In the genomic region with DNA sequence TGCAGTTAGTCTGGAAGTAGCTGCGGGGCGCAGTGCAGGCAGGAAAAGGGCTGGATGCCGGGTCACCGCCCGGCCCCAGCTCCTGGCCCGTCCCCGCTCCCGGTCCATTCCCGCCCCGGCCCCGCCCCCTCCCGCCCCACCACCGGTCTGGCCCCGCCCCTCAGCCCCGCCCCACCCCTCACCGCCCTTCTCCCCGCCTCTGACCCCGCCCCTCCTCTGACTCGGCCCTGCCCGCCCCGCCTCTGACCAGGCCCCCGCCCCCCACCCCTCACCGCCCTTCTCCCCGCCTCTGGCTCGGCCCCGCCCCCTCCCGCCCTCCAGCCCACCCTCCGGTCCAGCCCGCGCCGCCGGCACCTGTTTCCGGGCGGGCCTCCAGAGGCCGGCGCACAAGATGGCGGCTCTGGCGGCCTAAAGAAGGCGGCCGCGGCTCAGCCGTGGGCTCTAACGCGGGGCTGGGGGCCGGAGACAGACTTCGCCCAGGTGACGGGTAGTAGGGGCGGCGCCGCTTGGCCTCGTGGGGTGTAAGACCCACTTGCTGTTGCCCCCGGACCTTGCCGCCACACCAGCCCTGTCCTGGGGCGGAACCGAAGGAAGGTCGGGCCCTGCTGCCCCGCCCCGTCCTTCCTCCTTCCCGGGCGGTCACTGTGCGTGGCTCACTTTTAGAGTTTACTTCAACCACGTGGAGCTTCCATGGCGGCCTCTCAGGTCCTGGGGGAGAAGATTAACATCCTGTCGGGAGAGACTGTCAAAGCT, we compare ENCODE assay signal across 1 cellular context.
A peak's percentile ranks its signal among the peaks of the same experiment; 100 is the strongest.
TF ChIP-seq lines count a peak whose summit lies in the region.

A gene with protein sequence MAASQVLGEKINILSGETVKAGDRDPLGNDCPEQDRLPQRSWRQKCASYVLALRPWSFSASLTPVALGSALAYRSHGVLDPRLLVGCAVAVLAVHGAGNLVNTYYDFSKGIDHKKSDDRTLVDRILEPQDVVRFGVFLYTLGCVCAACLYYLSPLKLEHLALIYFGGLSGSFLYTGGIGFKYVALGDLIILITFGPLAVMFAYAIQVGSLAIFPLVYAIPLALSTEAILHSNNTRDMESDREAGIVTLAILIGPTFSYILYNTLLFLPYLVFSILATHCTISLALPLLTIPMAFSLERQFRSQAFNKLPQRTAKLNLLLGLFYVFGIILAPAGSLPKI (plus strand): TSS at position 357 of the 753 bp plus-strand sequence. CDS start 334 bp downstream, at position 691.

TF ChIP-seq in GM12878, 131 proteins besides CTCF, POLR2A, EP300 and RAD21 (continued from another document and continues in another):
- TF ChIP-seq, protein P1, sequence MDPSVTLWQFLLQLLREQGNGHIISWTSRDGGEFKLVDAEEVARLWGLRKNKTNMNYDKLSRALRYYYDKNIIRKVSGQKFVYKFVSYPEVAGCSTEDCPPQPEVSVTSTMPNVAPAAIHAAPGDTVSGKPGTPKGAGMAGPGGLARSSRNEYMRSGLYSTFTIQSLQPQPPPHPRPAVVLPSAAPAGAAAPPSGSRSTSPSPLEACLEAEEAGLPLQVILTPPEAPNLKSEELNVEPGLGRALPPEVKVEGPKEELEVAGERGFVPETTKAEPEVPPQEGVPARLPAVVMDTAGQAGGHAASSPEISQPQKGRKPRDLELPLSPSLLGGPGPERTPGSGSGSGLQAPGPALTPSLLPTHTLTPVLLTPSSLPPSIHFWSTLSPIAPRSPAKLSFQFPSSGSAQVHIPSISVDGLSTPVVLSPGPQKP (IDR thresholded peaks at IDR 0.05; ENCODE audit: low read depth, low read length): 0 out of 2 replicates have a peak, but pooled peaks have one; percentile 54
- no peak for TF ChIP-seq JUND (IDR thresholded peaks at IDR 0.05; ENCODE audit: low read depth, low read length)
- peak; percentile 61; the same call in 1 of the 2 replicates for TF ChIP-seq POLR2AphosphoS5 (IDR thresholded peaks at IDR 0.05; ENCODE audit: low read length)
- TF ChIP-seq, protein P2, sequence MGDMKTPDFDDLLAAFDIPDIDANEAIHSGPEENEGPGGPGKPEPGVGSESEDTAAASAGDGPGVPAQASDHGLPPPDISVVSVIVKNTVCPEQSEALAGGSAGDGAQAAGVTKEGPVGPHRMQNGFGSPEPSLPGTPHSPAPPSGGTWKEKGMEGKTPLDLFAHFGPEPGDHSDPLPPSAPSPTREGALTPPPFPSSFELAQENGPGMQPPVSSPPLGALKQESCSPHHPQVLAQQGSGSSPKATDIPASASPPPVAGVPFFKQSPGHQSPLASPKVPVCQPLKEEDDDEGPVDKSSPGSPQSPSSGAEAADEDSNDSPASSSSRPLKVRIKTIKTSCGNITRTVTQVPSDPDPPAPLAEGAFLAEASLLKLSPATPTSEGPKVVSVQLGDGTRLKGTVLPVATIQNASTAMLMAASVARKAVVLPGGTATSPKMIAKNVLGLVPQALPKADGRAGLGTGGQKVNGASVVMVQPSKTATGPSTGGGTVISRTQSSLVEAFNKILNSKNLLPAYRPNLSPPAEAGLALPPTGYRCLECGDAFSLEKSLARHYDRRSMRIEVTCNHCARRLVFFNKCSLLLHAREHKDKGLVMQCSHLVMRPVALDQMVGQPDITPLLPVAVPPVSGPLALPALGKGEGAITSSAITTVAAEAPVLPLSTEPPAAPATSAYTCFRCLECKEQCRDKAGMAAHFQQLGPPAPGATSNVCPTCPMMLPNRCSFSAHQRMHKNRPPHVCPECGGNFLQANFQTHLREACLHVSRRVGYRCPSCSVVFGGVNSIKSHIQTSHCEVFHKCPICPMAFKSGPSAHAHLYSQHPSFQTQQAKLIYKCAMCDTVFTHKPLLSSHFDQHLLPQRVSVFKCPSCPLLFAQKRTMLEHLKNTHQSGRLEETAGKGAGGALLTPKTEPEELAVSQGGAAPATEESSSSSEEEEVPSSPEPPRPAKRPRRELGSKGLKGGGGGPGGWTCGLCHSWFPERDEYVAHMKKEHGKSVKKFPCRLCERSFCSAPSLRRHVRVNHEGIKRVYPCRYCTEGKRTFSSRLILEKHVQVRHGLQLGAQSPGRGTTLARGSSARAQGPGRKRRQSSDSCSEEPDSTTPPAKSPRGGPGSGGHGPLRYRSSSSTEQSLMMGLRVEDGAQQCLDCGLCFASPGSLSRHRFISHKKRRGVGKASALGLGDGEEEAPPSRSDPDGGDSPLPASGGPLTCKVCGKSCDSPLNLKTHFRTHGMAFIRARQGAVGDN (IDR thresholded peaks at IDR 0.05): peak; percentile 61
- TF ChIP-seq POU2F2 (IDR thresholded peaks at IDR 0.05; ENCODE audit: borderline replicate concordance, low read depth, low read length): peak; percentile 71; the same call in 1 of the 3 replicates
- peak; percentile 7; the same call in 1 of the 2 replicates for TF ChIP-seq CREM (IDR thresholded peaks at IDR 0.05; ENCODE audit: low read depth)
- peak; percentile 97 for TF ChIP-seq YY1 (IDR thresholded peaks at IDR 0.05; ENCODE audit: low read depth, low read length)
- peak; percentile 63; the same call in 1 of the 2 replicates for TF ChIP-seq DPF2 (IDR thresholded peaks at IDR 0.05)
- peak; percentile 95 for TF ChIP-seq RB1 (IDR thresholded peaks at IDR 0.05; ENCODE audit: borderline replicate concordance)
- TF ChIP-seq BACH1 (IDR thresholded peaks at IDR 0.05; ENCODE audit: borderline replicate concordance): peak; percentile 68; the same call in 1 of the 2 replicates
- TF ChIP-seq, protein P3, sequence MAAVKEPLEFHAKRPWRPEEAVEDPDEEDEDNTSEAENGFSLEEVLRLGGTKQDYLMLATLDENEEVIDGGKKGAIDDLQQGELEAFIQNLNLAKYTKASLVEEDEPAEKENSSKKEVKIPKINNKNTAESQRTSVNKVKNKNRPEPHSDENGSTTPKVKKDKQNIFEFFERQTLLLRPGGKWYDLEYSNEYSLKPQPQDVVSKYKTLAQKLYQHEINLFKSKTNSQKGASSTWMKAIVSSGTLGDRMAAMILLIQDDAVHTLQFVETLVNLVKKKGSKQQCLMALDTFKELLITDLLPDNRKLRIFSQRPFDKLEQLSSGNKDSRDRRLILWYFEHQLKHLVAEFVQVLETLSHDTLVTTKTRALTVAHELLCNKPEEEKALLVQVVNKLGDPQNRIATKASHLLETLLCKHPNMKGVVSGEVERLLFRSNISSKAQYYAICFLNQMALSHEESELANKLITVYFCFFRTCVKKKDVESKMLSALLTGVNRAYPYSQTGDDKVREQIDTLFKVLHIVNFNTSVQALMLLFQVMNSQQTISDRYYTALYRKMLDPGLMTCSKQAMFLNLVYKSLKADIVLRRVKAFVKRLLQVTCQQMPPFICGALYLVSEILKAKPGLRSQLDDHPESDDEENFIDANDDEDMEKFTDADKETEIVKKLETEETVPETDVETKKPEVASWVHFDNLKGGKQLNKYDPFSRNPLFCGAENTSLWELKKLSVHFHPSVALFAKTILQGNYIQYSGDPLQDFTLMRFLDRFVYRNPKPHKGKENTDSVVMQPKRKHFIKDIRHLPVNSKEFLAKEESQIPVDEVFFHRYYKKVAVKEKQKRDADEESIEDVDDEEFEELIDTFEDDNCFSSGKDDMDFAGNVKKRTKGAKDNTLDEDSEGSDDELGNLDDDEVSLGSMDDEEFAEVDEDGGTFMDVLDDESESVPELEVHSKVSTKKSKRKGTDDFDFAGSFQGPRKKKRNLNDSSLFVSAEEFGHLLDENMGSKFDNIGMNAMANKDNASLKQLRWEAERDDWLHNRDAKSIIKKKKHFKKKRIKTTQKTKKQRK (IDR thresholded peaks at IDR 0.05; ENCODE audit: low read depth, low read length): no peak
- 0 out of 2 replicates have a peak, but pooled peaks have one; percentile 10 for TF ChIP-seq TARDBP (IDR thresholded peaks at IDR 0.05; ENCODE audit: borderline replicate concordance)
- TF ChIP-seq IKZF2 (IDR thresholded peaks at IDR 0.05): peak in 1 of 2 experiments; percentile 39; a peak in 2 of 4 replicates
- TF ChIP-seq, protein P4, sequence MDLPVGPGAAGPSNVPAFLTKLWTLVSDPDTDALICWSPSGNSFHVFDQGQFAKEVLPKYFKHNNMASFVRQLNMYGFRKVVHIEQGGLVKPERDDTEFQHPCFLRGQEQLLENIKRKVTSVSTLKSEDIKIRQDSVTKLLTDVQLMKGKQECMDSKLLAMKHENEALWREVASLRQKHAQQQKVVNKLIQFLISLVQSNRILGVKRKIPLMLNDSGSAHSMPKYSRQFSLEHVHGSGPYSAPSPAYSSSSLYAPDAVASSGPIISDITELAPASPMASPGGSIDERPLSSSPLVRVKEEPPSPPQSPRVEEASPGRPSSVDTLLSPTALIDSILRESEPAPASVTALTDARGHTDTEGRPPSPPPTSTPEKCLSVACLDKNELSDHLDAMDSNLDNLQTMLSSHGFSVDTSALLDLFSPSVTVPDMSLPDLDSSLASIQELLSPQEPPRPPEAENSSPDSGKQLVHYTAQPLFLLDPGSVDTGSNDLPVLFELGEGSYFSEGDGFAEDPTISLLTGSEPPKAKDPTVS (IDR thresholded peaks at IDR 0.05; ENCODE audit: low read depth, low read length): no peak
- TF ChIP-seq CHD4 (IDR thresholded peaks at IDR 0.05): no peak
- TF ChIP-seq, protein P5, sequence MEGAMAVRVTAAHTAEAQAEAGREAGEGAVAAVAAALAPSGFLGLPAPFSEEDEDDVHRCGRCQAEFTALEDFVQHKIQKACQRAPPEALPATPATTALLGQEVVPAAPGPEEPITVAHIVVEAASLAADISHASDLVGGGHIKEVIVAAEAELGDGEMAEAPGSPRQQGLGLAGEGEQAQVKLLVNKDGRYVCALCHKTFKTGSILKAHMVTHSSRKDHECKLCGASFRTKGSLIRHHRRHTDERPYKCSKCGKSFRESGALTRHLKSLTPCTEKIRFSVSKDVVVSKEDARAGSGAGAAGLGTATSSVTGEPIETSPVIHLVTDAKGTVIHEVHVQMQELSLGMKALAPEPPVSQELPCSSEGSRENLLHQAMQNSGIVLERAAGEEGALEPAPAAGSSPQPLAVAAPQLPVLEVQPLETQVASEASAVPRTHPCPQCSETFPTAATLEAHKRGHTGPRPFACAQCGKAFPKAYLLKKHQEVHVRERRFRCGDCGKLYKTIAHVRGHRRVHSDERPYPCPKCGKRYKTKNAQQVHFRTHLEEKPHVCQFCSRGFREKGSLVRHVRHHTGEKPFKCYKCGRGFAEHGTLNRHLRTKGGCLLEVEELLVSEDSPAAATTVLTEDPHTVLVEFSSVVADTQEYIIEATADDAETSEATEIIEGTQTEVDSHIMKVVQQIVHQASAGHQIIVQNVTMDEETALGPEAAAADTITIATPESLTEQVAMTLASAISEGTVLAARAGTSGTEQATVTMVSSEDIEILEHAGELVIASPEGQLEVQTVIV (IDR thresholded peaks at IDR 0.05; ENCODE audit: borderline replicate concordance, partially characterized antibody): no peak
- peak; percentile 7 for TF ChIP-seq SIX5 (IDR thresholded peaks at IDR 0.05; ENCODE audit: low read depth, low read length, severe bottlenecking)
- TF ChIP-seq ASH2L (IDR thresholded peaks at IDR 0.05; ENCODE audit: borderline replicate concordance, low read depth): peak; percentile 95; the same call in 1 of the 2 replicates
- TF ChIP-seq TCF12 (IDR thresholded peaks at IDR 0.05; ENCODE audit: low read depth, low read length): peak; percentile 69; the same call in 1 of the 2 replicates
- peak; percentile 38 for TF ChIP-seq MEF2B (IDR thresholded peaks at IDR 0.05; ENCODE audit: partially characterized antibody, poor library complexity, severe bottlenecking)
- no peak for TF ChIP-seq ZNF384 (IDR thresholded peaks at IDR 0.05; ENCODE audit: borderline replicate concordance, low read depth, low read length)
- peak; percentile 71 for TF ChIP-seq NR2F1 (conservative IDR thresholded peaks at IDR 0.05)
- TF ChIP-seq RAD51 (IDR thresholded peaks at IDR 0.05): peak; percentile 45; the same call in 1 of the 2 replicates
- peak; percentile 95 for TF ChIP-seq MYC (IDR thresholded peaks at IDR 0.05; ENCODE audit: insufficient read depth, insufficient read length, insufficient replicate concordance, low read length, severe bottlenecking)
- peak; percentile 83 for TF ChIP-seq GABPA (IDR thresholded peaks at IDR 0.05; ENCODE audit: low read depth)
- TF ChIP-seq SRF (IDR thresholded peaks at IDR 0.05; ENCODE audit: low read depth in 2 of 2, low read length in 2 of 2): peak in 1 of 2 experiments; percentile 43; a peak in 1 of 4 replicates
- TF ChIP-seq, protein P6, sequence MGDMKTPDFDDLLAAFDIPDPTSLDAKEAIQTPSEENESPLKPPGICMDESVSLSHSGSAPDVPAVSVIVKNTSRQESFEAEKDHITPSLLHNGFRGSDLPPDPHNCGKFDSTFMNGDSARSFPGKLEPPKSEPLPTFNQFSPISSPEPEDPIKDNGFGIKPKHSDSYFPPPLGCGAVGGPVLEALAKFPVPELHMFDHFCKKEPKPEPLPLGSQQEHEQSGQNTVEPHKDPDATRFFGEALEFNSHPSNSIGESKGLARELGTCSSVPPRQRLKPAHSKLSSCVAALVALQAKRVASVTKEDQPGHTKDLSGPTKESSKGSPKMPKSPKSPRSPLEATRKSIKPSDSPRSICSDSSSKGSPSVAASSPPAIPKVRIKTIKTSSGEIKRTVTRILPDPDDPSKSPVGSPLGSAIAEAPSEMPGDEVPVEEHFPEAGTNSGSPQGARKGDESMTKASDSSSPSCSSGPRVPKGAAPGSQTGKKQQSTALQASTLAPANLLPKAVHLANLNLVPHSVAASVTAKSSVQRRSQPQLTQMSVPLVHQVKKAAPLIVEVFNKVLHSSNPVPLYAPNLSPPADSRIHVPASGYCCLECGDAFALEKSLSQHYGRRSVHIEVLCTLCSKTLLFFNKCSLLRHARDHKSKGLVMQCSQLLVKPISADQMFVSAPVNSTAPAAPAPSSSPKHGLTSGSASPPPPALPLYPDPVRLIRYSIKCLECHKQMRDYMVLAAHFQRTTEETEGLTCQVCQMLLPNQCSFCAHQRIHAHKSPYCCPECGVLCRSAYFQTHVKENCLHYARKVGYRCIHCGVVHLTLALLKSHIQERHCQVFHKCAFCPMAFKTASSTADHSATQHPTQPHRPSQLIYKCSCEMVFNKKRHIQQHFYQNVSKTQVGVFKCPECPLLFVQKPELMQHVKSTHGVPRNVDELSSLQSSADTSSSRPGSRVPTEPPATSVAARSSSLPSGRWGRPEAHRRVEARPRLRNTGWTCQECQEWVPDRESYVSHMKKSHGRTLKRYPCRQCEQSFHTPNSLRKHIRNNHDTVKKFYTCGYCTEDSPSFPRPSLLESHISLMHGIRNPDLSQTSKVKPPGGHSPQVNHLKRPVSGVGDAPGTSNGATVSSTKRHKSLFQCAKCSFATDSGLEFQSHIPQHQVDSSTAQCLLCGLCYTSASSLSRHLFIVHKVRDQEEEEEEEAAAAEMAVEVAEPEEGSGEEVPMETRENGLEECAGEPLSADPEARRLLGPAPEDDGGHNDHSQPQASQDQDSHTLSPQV (IDR thresholded peaks at IDR 0.05): 0 out of 2 replicates have a peak, but pooled peaks have one; percentile 51
- no peak for TF ChIP-seq SREBF2 (IDR thresholded peaks at IDR 0.05; ENCODE audit: low read length)
- no peak for TF ChIP-seq ZNF24 (IDR thresholded peaks at IDR 0.05)
- no peak for TF ChIP-seq ZNF274 (IDR thresholded peaks at IDR 0.05; ENCODE audit: insufficient read depth, insufficient read length)
- TF ChIP-seq, protein P7, sequence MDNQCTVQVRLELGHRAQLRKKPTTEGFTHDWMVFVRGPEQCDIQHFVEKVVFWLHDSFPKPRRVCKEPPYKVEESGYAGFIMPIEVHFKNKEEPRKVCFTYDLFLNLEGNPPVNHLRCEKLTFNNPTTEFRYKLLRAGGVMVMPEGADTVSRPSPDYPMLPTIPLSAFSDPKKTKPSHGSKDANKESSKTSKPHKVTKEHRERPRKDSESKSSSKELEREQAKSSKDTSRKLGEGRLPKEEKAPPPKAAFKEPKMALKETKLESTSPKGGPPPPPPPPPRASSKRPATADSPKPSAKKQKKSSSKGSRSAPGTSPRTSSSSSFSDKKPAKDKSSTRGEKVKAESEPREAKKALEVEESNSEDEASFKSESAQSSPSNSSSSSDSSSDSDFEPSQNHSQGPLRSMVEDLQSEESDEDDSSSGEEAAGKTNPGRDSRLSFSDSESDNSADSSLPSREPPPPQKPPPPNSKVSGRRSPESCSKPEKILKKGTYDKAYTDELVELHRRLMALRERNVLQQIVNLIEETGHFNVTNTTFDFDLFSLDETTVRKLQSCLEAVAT (IDR thresholded peaks at IDR 0.05): peak; percentile 39; the same call in 1 of the 2 replicates
- TF ChIP-seq CREB1 (IDR thresholded peaks at IDR 0.05; ENCODE audit: low read depth): 0 out of 2 replicates have a peak, but pooled peaks have one; percentile 24
- no peak for TF ChIP-seq SREBF1 (IDR thresholded peaks at IDR 0.05; ENCODE audit: low read length)
- peak; percentile 56; the same call in 1 of the 2 replicates for TF ChIP-seq POLR2AphosphoS2 (IDR thresholded peaks at IDR 0.05; ENCODE audit: low read depth, low read length)
